Comparison of ENCODE assay signal across 24 cellular contexts in genomic region chr1:157313240-157313807, GRCh38.
"Had no signal": no experiment of that assay in that cellular context is flagged by ENCODE, and none has a peak within 500 bp of the region (broad histone marks: within the 10 kb centered on the region; RNA-seq: fewer than 3 reads in every experiment).

No MANE protein-coding gene starts in this region.

- H3K27me3 ChIP-seq: foreskin keratinocyte, hepatocyte, transverse colon, vagina had no signal

- H3K4me3 ChIP-seq: coronary artery, esophagus muscularis mucosa, gastroesophageal sphincter, heart left ventricle, hepatocyte, left ventricle myocardium inferior, lung, mucosa of descending colon, psoas muscle, thoracic aorta, transverse colon, vagina had no signal

- H3K36me3 ChIP-seq: esophagus muscularis mucosa, gastroesophageal sphincter, heart left ventricle, left ventricle myocardium inferior, thoracic aorta, transverse colon, vagina had no signal

- H3K27ac ChIP-seq: coronary artery, esophagus muscularis mucosa, foreskin keratinocyte, gastroesophageal sphincter, heart left ventricle, hepatocyte, left ventricle myocardium inferior, psoas muscle, thoracic aorta, transverse colon, vagina had no signal

- H3K9me3 ChIP-seq: thoracic aorta, vagina had no signal

- DNase-seq: dermis blood vessel endothelial cell; effector memory CD4-positive, alpha-beta T cell; foreskin keratinocyte; heart left ventricle; kidney; left ventricle myocardium inferior; mucosa of descending colon; naive B cell; nucleus accumbens; posterior cingulate gyrus; psoas muscle; right cardiac atrium; small intestine; stimulated activated CD4-positive, alpha-beta T cell treated with anti-CD3 and anti-CD28 coated beads, Interleukin-15, amount 100 ng/mL, for 24 hours; stimulated activated CD4-positive, alpha-beta T cell treated with anti-CD3 and anti-CD28 coated beads, Interleukin-2, amount 100 ng/mL, for 48 hours; stimulated activated naive B cell treated with anti-CD40 and anti-IgM and Interleukin-4, amounts not matched to agents 10 μg/mL and 1 μg/mL and 100 μg/mL, for 72 hours; transverse colon had no signal

- H3K4me1 ChIP-seq: foreskin keratinocyte, gastroesophageal sphincter, heart left ventricle, left ventricle myocardium inferior, psoas muscle, vagina had no signal

- ATAC-seq: foreskin keratinocyte; gastroesophageal sphincter; heart left ventricle; mucosa of descending colon; psoas muscle; right cardiac atrium; stimulated activated naive B cell treated with anti-CD40 and anti-IgM and Interleukin-4, amounts not matched to agents 10 μg/mL and 1 μg/mL and 100 μg/mL, for 72 hours had no signal
